ENCODE assay signal across 7 cellular contexts in the genomic region with DNA sequence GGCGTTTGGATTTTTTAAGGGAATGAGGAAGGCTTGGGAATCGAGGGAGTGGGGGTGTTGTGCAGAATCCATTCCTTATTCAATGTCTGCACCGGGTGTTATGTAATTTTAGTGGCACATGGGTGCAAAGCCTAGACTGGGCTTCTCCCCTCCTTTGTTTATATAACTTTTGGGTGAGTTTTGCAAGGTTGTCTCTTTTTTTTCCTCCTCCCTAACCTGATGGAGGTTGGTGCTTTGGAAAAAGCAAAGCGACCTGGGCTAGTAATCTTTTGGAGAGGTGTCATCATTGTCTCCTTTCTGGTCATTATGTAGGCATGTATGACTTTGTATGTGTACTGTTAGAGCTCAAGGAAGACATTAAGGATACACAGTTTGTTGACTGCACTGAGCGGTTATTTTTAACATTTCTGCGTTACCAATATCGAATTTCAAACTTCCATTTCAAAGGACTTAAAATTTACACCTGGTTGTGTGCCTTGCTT. TPM values are rescaled to one million over a fixed set of nuclear protein-coding genes. Genes with fewer than 3 reads are reported as not detected.
DNase-seq lines count a peak whose midpoint lies in the region; ATAC-seq and TF ChIP-seq lines count a peak whose summit lies in the region.

No MANE protein-coding gene starts in this region.

- H3K27me3 ChIP-seq in HAP-1 (ENCODE audit: low read depth): peaks cover 20% of the 10 kb centered on the region

- no peaks in the 10 kb centered on the region for H3K27me3 Mint-ChIP-seq in T-helper 17 cell

- H3K36me3 Mint-ChIP-seq in T-helper 17 cell (ENCODE audit: low read depth): peaks cover 3% of the 10 kb centered on the region

- H3K4me3 ChIP-seq in HAP-1 (peak overlapping the region; percentile 84), fibroblast of pulmonary artery (replicated peaks; ENCODE audit: low read depth, low read length) (peak overlapping the region; percentile 89), retinal pigment epithelial cell (ENCODE audit: low read length) (peak overlapping the region; percentile 83)

- H3K36me3 ChIP-seq in HAP-1 (replicated peaks): no peaks in the 10 kb centered on the region

- no peak for DNase-seq in HAP-1 (ENCODE audit: low spot score in 2 of 2)
- no peak for DNase-seq in T-helper 17 cell
- DNase-seq in fibroblast of pulmonary artery (ENCODE audit: low read depth): no peak
- DNase-seq in retinal pigment epithelial cell (ENCODE audit: low read depth): no peak
- no peak for DNase-seq in kidney tubule cell (ENCODE audit: low spot score)
- DNase-seq in foreskin melanocyte: no peak

- ATAC-seq in T-helper 17 cell: no peak
- ATAC-seq in GM19023 (IDR thresholded peaks at IDR 0.05; ENCODE audit: unreplicated experiment): no peak

- H3K4me1 Mint-ChIP-seq in T-helper 17 cell: peaks cover 39% of the 10 kb centered on the region

- in situ Hi-C loops in HAP-1 (cut with MboI; ENCODE audit: low sequenced_read_pairs): no loop called here

- H3K4me1 ChIP-seq in HAP-1: peaks cover 12% of the 10 kb centered on the region

- TF ChIP-seq CTCF in fibroblast of pulmonary artery (IDR thresholded peaks at IDR 0.05; ENCODE audit: low read length, missing control alignments) (no peak), retinal pigment epithelial cell (conservative IDR thresholded peaks at IDR 0.05; ENCODE audit: low read depth, low read length) (no peak)

- peak overlapping the region; percentile 94 for H3K27ac Mint-ChIP-seq in T-helper 17 cell

- H3K9me3 ChIP-seq in HAP-1 (no peaks in the 10 kb centered on the region), T-helper 17 cell (ENCODE audit: control insufficient read depth, low read length, poor library complexity, severe bottlenecking) (no peaks in the 10 kb centered on the region)

- peak overlapping the region; percentile 95 for H3K4me3 Mint-ChIP-seq in T-helper 17 cell

RNA-seq across cellular contexts. Expression of gene SMARCA2, which starts 3.1 kb away (rescaled TPM):
- total RNA-seq in T-helper 17 cell: 100 to 1,000 TPM; 244 to 296 TPM
